2 cellular contexts compared by ENCODE assay signal in the genomic region with DNA sequence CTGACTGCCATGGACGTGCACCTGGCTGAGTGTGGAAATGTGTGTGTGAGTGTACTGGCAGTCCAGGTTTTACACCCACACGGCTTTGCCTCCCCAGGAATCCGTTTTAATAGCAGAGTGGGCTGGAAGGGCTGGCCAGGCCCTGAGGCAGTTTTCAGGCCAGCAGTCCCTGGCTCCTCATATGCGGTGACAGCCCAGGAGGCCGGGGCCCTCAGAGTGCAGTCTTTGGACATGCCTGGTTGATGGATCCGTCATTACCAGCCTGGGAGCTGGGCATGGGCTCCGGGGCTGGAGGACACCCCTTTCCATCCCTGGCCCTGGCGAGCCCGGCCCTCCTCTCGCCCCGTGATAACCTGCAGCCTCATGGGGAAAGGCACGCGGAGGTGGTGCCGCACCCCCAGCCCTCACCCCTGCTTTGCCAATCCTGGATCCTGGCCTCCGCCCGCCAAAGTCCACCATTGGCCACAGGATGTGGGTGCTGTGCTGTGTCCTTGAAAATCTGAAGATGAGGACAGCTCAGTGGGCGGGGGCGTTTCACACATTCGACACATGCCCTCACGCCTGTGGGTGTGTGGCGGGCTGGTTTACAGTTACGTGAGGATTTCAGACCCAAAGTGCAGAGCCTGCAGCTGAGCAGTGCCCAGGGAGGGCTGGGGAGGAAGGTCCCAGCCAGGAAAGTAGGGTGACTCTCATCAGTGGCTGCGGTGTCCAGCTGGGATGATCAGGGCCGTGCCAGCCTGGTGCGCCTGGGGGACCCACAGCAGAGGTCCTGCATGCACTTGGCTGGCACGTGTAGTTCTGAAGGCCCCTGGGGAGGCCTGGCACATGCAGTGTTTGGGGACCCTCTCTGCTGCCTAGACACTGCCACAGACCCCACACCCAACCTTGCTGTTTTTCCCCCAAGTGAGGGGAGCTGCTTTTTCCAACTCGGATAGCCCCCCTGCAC.
TF ChIP-seq lines count a peak whose summit lies in the region.

No MANE protein-coding gene starts in this region.

TF ChIP-seq in HepG2, 621 proteins besides CTCF, POLR2A, EP300 and RAD21 (continues in another document):
- TF ChIP-seq TBX2 (CRISPR knock-in tag; IDR thresholded peaks at IDR 0.05; ENCODE audit: borderline replicate concordance), result 0 out of 2 replicates have a peak, but pooled peaks have one; percentile 20
- no peak for TF ChIP-seq HNRNPL (IDR thresholded peaks at IDR 0.05; ENCODE audit: low read depth, low read length)
- TF ChIP-seq ZNF562 (CRISPR knock-in tag; IDR thresholded peaks at IDR 0.05; ENCODE audit: borderline replicate concordance), result no peak
- TF ChIP-seq, protein P1, sequence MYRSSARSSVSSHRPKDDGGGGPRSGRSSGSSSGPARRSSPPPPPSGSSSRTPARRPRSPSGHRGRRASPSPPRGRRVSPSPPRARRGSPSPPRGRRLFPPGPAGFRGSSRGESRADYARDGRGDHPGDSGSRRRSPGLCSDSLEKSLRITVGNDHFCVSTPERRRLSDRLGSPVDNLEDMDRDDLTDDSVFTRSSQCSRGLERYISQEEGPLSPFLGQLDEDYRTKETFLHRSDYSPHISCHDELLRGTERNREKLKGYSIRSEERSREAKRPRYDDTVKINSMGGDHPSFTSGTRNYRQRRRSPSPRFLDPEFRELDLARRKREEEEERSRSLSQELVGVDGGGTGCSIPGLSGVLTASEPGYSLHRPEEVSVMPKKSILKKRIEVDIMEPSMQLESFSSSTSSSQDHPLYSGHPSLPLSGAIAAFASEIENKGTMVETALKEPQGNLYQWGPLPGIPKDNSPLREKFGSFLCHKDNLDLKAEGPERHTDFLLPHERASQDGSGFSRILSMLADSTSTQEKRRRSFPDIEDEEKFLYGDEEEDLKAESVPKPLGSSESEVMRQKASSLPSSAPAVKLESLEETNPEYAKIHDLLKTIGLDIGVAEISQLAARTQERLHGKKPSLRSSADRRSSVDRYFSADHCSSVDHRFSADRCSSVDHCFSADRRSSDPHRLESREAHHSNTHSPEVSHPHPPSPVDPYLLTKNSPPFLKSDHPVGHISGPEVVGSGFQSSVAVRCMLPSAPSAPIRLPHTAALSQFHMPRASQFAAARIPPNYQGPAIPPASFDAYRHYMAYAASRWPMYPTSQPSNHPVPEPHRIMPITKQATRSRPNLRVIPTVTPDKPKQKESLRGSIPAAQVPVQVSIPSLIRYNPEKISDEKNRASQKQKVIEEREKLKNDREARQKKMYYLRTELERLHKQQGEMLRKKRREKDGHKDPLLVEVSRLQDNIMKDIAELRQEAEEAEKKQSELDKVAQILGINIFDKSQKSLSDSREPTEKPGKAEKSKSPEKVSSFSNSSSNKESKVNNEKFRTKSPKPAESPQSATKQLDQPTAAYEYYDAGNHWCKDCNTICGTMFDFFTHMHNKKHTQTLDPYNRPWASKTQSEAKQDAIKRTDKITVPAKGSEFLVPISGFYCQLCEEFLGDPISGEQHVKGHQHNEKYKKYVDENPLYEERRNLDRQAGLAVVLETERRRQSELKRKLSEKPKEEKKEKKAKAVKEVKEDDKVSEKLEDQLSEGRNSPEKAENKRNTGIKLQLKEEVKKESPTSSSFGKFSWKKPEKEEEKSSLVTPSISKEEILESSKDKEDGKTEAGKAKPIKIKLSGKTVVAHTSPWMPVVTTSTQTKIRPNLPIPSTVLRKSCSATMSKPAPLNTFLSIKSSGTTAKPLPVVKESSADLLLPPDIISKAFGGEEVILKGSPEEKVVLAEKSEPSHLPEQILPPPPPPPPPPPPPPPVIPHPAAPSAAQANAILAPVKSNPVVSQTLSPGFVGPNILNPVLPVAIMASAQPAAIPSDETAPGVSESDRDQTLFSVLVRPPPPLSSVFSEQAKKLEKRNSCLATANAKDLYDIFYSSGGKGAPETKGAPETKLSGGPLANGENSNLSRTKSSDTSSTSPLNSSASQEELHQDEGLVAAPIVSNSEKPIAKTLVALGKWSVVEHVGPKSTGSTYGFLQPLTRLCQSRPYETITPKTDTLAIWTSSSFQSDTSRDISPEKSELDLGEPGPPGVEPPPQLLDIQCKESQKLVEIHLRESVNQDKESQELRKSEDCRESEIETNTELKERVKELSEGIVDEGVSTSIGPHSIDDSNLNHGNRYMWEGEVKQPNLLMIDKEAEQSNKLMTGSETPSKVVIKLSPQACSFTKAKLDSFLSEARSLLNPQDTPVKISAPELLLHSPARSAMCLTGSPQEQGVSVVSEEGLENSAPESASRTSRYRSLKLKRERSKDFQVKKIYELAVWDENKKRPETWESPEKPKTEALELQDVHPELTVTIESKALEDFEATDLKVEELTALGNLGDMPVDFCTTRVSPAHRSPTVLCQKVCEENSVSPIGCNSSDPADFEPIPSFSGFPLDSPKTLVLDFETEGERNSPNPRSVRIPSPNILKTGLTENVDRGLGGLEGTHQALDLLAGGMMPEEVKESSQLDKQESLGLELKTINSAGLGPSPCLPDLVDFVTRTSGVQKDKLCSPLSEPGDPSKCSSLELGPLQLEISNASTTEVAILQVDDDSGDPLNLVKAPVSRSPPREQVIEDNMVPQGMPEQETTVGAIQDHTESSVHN (CRISPR knock-in tag; IDR thresholded peaks at IDR 0.05), result no peak
- TF ChIP-seq, protein P2, sequence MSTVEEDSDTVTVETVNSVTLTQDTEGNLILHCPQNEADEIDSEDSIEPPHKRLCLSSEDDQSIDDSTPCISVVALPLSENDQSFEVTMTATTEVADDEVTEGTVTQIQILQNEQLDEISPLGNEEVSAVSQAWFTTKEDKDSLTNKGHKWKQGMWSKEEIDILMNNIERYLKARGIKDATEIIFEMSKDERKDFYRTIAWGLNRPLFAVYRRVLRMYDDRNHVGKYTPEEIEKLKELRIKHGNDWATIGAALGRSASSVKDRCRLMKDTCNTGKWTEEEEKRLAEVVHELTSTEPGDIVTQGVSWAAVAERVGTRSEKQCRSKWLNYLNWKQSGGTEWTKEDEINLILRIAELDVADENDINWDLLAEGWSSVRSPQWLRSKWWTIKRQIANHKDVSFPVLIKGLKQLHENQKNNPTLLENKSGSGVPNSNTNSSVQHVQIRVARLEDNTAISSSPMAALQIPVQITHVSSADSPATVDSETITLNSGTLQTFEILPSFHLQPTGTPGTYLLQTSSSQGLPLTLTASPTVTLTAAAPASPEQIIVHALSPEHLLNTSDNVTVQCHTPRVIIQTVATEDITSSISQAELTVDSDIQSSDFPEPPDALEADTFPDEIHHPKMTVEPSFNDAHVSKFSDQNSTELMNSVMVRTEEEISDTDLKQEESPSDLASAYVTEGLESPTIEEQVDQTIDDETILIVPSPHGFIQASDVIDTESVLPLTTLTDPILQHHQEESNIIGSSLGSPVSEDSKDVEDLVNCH (CRISPR knock-in tag; IDR thresholded peaks at IDR 0.05), result no peak
- TF ChIP-seq, protein P3, sequence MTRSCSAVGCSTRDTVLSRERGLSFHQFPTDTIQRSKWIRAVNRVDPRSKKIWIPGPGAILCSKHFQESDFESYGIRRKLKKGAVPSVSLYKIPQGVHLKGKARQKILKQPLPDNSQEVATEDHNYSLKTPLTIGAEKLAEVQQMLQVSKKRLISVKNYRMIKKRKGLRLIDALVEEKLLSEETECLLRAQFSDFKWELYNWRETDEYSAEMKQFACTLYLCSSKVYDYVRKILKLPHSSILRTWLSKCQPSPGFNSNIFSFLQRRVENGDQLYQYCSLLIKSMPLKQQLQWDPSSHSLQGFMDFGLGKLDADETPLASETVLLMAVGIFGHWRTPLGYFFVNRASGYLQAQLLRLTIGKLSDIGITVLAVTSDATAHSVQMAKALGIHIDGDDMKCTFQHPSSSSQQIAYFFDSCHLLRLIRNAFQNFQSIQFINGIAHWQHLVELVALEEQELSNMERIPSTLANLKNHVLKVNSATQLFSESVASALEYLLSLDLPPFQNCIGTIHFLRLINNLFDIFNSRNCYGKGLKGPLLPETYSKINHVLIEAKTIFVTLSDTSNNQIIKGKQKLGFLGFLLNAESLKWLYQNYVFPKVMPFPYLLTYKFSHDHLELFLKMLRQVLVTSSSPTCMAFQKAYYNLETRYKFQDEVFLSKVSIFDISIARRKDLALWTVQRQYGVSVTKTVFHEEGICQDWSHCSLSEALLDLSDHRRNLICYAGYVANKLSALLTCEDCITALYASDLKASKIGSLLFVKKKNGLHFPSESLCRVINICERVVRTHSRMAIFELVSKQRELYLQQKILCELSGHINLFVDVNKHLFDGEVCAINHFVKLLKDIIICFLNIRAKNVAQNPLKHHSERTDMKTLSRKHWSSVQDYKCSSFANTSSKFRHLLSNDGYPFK (CRISPR knock-in tag; IDR thresholded peaks at IDR 0.05; ENCODE audit: borderline replicate concordance), result no peak

TF ChIP-seq in H1, 55 proteins besides CTCF, POLR2A, EP300 and RAD21:
- TF ChIP-seq BCL11A (IDR thresholded peaks at IDR 0.05; ENCODE audit: low read depth in 2 of 2, low read length in 2 of 2), result no peak
- no peak for TF ChIP-seq TAF1 (IDR thresholded peaks at IDR 0.05; ENCODE audit: low read depth, low read length)
- TF ChIP-seq TCF12 (IDR thresholded peaks at IDR 0.05; ENCODE audit: low read depth, low read length), result no peak
- TF ChIP-seq PHF8 (conservative IDR thresholded peaks at IDR 0.05; ENCODE audit: low read depth, low read length), result no peak
- TF ChIP-seq RNF2 (IDR thresholded peaks at IDR 0.05; ENCODE audit: borderline replicate concordance, low read depth, low read length, missing control alignments, poor library complexity, severe bottlenecking), result no peak
- no peak for TF ChIP-seq NRF1 (IDR thresholded peaks at IDR 0.05; ENCODE audit: low read depth, low read length)
- no peak for TF ChIP-seq GTF2F1 (IDR thresholded peaks at IDR 0.05; ENCODE audit: borderline replicate concordance, low read depth, low read length)
- TF ChIP-seq HDAC6 (IDR thresholded peaks at IDR 0.05; ENCODE audit: low read depth, low read length), result no peak
- TF ChIP-seq JUND (IDR thresholded peaks at IDR 0.05; ENCODE audit: low read length), result no peak
- TF ChIP-seq SIN3A (conservative IDR thresholded peaks at IDR 0.05 in 1 of 2, IDR thresholded peaks at IDR 0.05 in 1 of 2; ENCODE audit: low read depth in 1 of 2, low read length in 2 of 2), result no peak
- TF ChIP-seq CREB1 (IDR thresholded peaks at IDR 0.05), result no peak
- no peak for TF ChIP-seq POU5F1 (IDR thresholded peaks at IDR 0.05; ENCODE audit: low read depth, low read length)
- no peak for TF ChIP-seq KDM5A (IDR thresholded peaks at IDR 0.05; ENCODE audit: low read length)
- TF ChIP-seq, protein P4, sequence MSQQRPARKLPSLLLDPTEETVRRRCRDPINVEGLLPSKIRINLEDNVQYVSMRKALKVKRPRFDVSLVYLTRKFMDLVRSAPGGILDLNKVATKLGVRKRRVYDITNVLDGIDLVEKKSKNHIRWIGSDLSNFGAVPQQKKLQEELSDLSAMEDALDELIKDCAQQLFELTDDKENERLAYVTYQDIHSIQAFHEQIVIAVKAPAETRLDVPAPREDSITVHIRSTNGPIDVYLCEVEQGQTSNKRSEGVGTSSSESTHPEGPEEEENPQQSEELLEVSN (IDR thresholded peaks at IDR 0.05), result no peak
- TF ChIP-seq BACH1 (IDR thresholded peaks at IDR 0.05; ENCODE audit: low read length), result no peak
- no peak for TF ChIP-seq EZH2 (IDR thresholded peaks at IDR 0.05; ENCODE audit: low read depth, low read length, severe bottlenecking)
- TF ChIP-seq RXRA (IDR thresholded peaks at IDR 0.05; ENCODE audit: insufficient read depth, low read depth, low read length), result no peak
- TF ChIP-seq SRF (IDR thresholded peaks at IDR 0.05; ENCODE audit: low read depth, low read length), result no peak
- TF ChIP-seq POLR2AphosphoS5 (IDR thresholded peaks at IDR 0.05; ENCODE audit: low read depth, low read length), result no peak
